ENCODE assay signal across 14 cellular contexts in the genomic region with DNA sequence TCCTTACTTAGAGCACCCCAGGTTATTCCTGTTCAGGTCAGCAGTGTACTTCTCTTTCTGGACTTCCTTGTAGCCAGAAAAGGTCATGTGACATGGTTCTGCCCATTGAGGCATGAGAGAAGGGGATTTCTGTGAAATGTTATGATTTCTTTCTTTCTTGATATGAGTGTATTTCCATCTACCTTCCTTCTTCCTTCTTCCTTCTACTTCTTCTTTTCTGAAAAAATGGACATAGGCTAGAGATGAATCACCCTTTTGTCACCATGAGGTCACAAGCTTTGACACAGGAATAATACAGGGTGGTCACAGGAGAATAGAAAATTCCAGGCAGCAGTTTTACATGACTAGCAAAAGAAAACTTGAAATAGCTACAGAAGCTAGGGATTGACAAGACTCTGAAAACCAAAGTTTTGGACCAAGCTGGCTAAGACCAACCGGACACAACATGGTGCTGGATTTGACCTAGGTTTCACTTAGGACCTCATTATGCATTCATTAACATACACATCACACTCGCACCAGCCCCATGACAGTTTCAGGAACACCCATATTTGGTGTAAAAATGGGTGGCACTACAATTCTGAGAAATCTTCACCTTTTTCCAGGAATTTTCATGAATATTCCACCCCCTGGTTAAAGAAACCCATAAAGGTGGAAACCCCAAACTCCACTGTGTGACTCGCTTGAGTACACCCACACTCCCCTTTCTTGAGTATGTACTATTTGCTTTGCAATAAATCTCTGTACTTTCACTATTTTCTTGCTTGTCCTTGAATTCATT. TPM values are rescaled to one million over a fixed set of nuclear protein-coding genes. Genes with fewer than 3 reads are reported as not detected.
DNase-seq lines count a peak whose midpoint lies in the region; ATAC-seq and TF ChIP-seq lines count a peak whose summit lies in the region.
"Had no signal": no experiment of that assay in that cellular context is flagged by ENCODE, and none has a peak within 500 bp of the region (broad histone marks: within the 10 kb centered on the region; RNA-seq: fewer than 3 reads in every experiment).

No MANE protein-coding gene starts in this region.

- TF ChIP-seq EP300 in tibial nerve (IDR thresholded peaks at IDR 0.05), result no peak

- DNase-seq in SKM-1 treated with dmso at 0.1 percent for 144 hours (lab: John Stamatoyannopoulos, UW; ENCODE audit: unreplicated experiment) (peak; percentile 30), psoas muscle (no peak), nucleus accumbens (lab: John Stamatoyannopoulos, UW) (no peak), sciatic nerve (ENCODE audit: low spot score) (no peak), tibial nerve (ENCODE audit: low spot score in 2 of 2) (no peak)
- DNase-seq: body of pancreas, C1 segment of cervical spinal cord, NCI-H1694 treated with DMSO at 0.1 percent for 48 hours, T1000 had no signal

- TF ChIP-seq CTCF in psoas muscle (IDR thresholded peaks at IDR 0.05) (no peak), tibial nerve (IDR thresholded peaks at IDR 0.05) (no peak)

- H3K9me3 ChIP-seq in psoas muscle (no peaks in the 10 kb centered on the region), tibial nerve (peaks cover 0 to 12% (median 1%) of the 10 kb centered on the region in 4 donors)

- WGBS in psoas muscle, 3 donors, result 79 to 88% (median 81%) methylated on average over 3 of the region's 3 CpGs
- 82 to 88% methylated on average over 3 of the region's 3 CpGs for WGBS in tibial nerve, 2 donors

- ATAC-seq in GM18867 (IDR thresholded peaks at IDR 0.05; ENCODE audit: unreplicated experiment), result peak; percentile 65
- ATAC-seq in HG02938 (IDR thresholded peaks at IDR 0.05; ENCODE audit: unreplicated experiment), result peak; percentile 74
- ATAC-seq in psoas muscle, result no peak
- no peak for ATAC-seq in sciatic nerve
- ATAC-seq: body of pancreas, gastroesophageal sphincter, GM23338 had no signal

- TF ChIP-seq POLR2A in tibial nerve (IDR thresholded peaks at IDR 0.05), result no peak

- intact Hi-C loops in psoas muscle (cut with DNase I) (no loop called here), sciatic nerve (cut with DNase I) (no loop called here)

- H3K79me2 ChIP-seq in ACC112 (ENCODE audit: control insufficient read depth, insufficient read depth, low read length, unreplicated experiment), result no peaks in the 10 kb centered on the region

- H3K4me3 ChIP-seq in ACC112 (ENCODE audit: low read depth, low read length) (peak overlapping the region; percentile 6; the same call in 1 of the 2 replicates), psoas muscle (no peak overlapping the region), tibial nerve (no peak overlapping the region)
- H3K4me3 ChIP-seq: body of pancreas, gastroesophageal sphincter, GM23338 had no signal

- no peaks in the 10 kb centered on the region for H3K36me3 ChIP-seq in ACC112 (ENCODE audit: insufficient read depth, low read length)
- no peaks in the 10 kb centered on the region for H3K36me3 ChIP-seq in psoas muscle (ENCODE audit: insufficient read depth in 1 of 2, low read depth in 1 of 2)
- H3K36me3 ChIP-seq in tibial nerve, result no peaks in the 10 kb centered on the region
- H3K36me3 ChIP-seq: gastroesophageal sphincter had no signal

- H3K27ac ChIP-seq in ACC112 (ENCODE audit: low read depth, low read length), result 0 out of 2 replicates have a peak overlapping the region, but pooled peaks have one; percentile 4
- no peak overlapping the region for H3K27ac ChIP-seq in psoas muscle
- no peak overlapping the region for H3K27ac ChIP-seq in tibial nerve
- H3K27ac ChIP-seq: body of pancreas, gastroesophageal sphincter had no signal

- H3K27me3 ChIP-seq in ACC112 (ENCODE audit: insufficient read depth, low read length) (peaks cover 25% of the 10 kb centered on the region), psoas muscle (ENCODE audit: insufficient read depth in 3 of 3, low read length in 2 of 3) (peaks cover 0 to 6% (median 0%) of the 10 kb centered on the region in 3 donors), tibial nerve (no peaks in the 10 kb centered on the region)
- H3K27me3 ChIP-seq: body of pancreas, gastroesophageal sphincter had no signal

- H3K4me1 ChIP-seq in ACC112 (ENCODE audit: control insufficient read depth, insufficient read depth, low read length, unreplicated experiment) (peaks cover 15% of the 10 kb centered on the region), psoas muscle (no peaks in the 10 kb centered on the region), tibial nerve (no peaks in the 10 kb centered on the region)
- H3K4me1 ChIP-seq: body of pancreas, gastroesophageal sphincter had no signal

- H2AFZ ChIP-seq in ACC112 (ENCODE audit: low read length, unreplicated experiment), result no peak overlapping the region
- H2AFZ ChIP-seq: GM23338 had no signal

RNA-seq across cellular contexts. Expression of a gene that starts 21.2 kb away (rescaled TPM):
- total RNA-seq in psoas muscle, result under 1 TPM; 0.14 to 0.56 (median 0.38) TPM
- polyA plus RNA-seq in psoas muscle, result under 1 TPM; 0.19 to 0.26 (median 0.21) TPM
- 10.7 TPM for total RNA-seq in sciatic nerve
- total RNA-seq in tibial nerve, result 10 to 100 TPM; 10.4 to 16.3 (median 11.7) TPM

RNA-seq across cellular contexts. Expression of a gene that starts 27.6 kb away (rescaled TPM):
- total RNA-seq in psoas muscle (not detected), sciatic nerve (0.18 TPM), tibial nerve (not detected)
- under 1 TPM in 2 of 3 donors, not detected in 1; 0.04 to 0.19 TPM for polyA plus RNA-seq in psoas muscle
- total RNA-seq: body of pancreas, GM23338 had no signal
- polyA plus RNA-seq: GM23338 had no signal

Comparison
In these comparisons a context has a peak if more than half of its experiments do, and no peak if none do; other contexts are left out.
1. ATAC-seq: peak in GM18867 (single experiment) and HG02938 (single experiment); none in psoas muscle (0 of 4) and sciatic nerve (single experiment).